1 cellular context compared by ENCODE assay signal in genomic region chr1:204327359-204327758, GRCh38.
TF ChIP-seq lines count a peak whose summit lies in the region.

No MANE protein-coding gene starts in this region.

TF ChIP-seq in K562, 482 proteins besides CTCF, POLR2A, EP300 and RAD21:
- TF ChIP-seq, protein P1, sequence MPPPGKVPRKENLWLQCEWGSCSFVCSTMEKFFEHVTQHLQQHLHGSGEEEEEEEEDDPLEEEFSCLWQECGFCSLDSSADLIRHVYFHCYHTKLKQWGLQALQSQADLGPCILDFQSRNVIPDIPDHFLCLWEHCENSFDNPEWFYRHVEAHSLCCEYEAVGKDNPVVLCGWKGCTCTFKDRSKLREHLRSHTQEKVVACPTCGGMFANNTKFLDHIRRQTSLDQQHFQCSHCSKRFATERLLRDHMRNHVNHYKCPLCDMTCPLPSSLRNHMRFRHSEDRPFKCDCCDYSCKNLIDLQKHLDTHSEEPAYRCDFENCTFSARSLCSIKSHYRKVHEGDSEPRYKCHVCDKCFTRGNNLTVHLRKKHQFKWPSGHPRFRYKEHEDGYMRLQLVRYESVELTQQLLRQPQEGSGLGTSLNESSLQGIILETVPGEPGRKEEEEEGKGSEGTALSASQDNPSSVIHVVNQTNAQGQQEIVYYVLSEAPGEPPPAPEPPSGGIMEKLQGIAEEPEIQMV (tag; conservative IDR thresholded peaks at IDR 0.05; ENCODE audit: low read depth), result no peak
- TF ChIP-seq XRCC3 (IDR thresholded peaks at IDR 0.05) (no peak), ZBTB11 (CRISPR knock-in tag; IDR thresholded peaks at IDR 0.05) (peak in 1 of 3 experiments; percentile 17; a peak in 1 of 6 replicates), SPI1 (IDR thresholded peaks at IDR 0.05; ENCODE audit: borderline replicate concordance, low read depth, low read length) (no peak), GABPA (tag; conservative IDR thresholded peaks at IDR 0.05; ENCODE audit: low read depth) (0 out of 2 replicates have a peak, but pooled peaks have one; percentile 19), ZNF121 (CRISPR knock-in tag; conservative IDR thresholded peaks at IDR 0.05) (no peak)
- TF ChIP-seq, protein P2, sequence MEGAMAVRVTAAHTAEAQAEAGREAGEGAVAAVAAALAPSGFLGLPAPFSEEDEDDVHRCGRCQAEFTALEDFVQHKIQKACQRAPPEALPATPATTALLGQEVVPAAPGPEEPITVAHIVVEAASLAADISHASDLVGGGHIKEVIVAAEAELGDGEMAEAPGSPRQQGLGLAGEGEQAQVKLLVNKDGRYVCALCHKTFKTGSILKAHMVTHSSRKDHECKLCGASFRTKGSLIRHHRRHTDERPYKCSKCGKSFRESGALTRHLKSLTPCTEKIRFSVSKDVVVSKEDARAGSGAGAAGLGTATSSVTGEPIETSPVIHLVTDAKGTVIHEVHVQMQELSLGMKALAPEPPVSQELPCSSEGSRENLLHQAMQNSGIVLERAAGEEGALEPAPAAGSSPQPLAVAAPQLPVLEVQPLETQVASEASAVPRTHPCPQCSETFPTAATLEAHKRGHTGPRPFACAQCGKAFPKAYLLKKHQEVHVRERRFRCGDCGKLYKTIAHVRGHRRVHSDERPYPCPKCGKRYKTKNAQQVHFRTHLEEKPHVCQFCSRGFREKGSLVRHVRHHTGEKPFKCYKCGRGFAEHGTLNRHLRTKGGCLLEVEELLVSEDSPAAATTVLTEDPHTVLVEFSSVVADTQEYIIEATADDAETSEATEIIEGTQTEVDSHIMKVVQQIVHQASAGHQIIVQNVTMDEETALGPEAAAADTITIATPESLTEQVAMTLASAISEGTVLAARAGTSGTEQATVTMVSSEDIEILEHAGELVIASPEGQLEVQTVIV (CRISPR knock-in tag; IDR thresholded peaks at IDR 0.05; ENCODE audit: borderline replicate concordance), result no peak
